Comparison of ENCODE assay signal across 20 cellular contexts in genomic region chr4:128341634-128342033, GRCh38.
"Had no signal": no experiment of that assay in that cellular context is flagged by ENCODE, and none has a peak within 500 bp of the region (broad histone marks: within the 10 kb centered on the region; RNA-seq: fewer than 3 reads in every experiment).

No MANE protein-coding gene starts in this region.

- H3K4me1 ChIP-seq: psoas muscle, right lobe of liver, spleen, transverse colon had no signal

- ATAC-seq: activated T-helper 17 cell treated with anti-CD3 and anti-CD28 coated beads, Interleukin-2, amount 50 U/mL, for 72 hours; esophagus mucosa; mucosa of descending colon; naive thymus-derived CD8-positive, alpha-beta T cell; psoas muscle; stimulated activated memory B cell treated with anti-CD40 and anti-IgM and Interleukin-4, amounts not matched to agents 10 μg/mL and 1 μg/mL and 100 μg/mL, for 72 hours had no signal

- H3K36me3 ChIP-seq: right lobe of liver, spleen, transverse colon had no signal

- H3K27ac ChIP-seq: psoas muscle, right lobe of liver, spleen, transverse colon had no signal

- H3K27me3 ChIP-seq: right lobe of liver, spleen, transverse colon had no signal

- H3K4me3 Mint-ChIP-seq: activated B cell treated with CpG ODN at 0.5 μM for 24 hours; activated CD4-positive, alpha-beta T cell treated with anti-CD3 and anti-CD28 coated beads, Interleukin-2, amount 10 ng/mL, durations not matched to agents 7 days and 5 days; activated naive CD4-positive, alpha-beta T cell treated with anti-CD3 and anti-CD28 coated beads for 36 hours; activated T-helper 17 cell treated with anti-CD3 and anti-CD28 coated beads, Interleukin-2, amount 50 U/mL, for 72 hours; central memory CD8-positive, alpha-beta T cell; dendritic cell treated with granulocyte-macrophage colony-stimulating factor and Interleukin-4, amounts not matched to agents 40 ng/mL and 50 ng/mL, for 4 days; immature natural killer cell; naive thymus-derived CD8-positive, alpha-beta T cell; stimulated activated memory B cell treated with anti-CD40 and anti-IgM and Interleukin-4, amounts not matched to agents 10 μg/mL and 1 μg/mL and 100 μg/mL, for 72 hours; T-helper 1 cell treated with Interleukin-12 subunit alpha and Interleukin-12 subunit beta and Interleukin-4 antibody, amounts not matched to agents 30 μg/mL and 1 μg/mL, for 36 hours had no signal

- H3K27ac Mint-ChIP-seq: activated B cell treated with CpG ODN at 0.5 μM for 24 hours; activated CD4-positive, alpha-beta T cell treated with anti-CD3 and anti-CD28 coated beads, Interleukin-2, amount 10 ng/mL, durations not matched to agents 7 days and 5 days; activated naive CD4-positive, alpha-beta T cell treated with anti-CD3 and anti-CD28 coated beads for 36 hours; activated T-helper 17 cell treated with anti-CD3 and anti-CD28 coated beads, Interleukin-2, amount 50 U/mL, for 72 hours; dendritic cell treated with granulocyte-macrophage colony-stimulating factor and Interleukin-4, amounts not matched to agents 40 ng/mL and 50 ng/mL, for 4 days; stimulated activated memory B cell treated with anti-CD40 and anti-IgM and Interleukin-4, amounts not matched to agents 10 μg/mL and 1 μg/mL and 100 μg/mL, for 72 hours; T-helper 1 cell treated with Interleukin-12 subunit alpha and Interleukin-12 subunit beta and Interleukin-4 antibody, amounts not matched to agents 30 μg/mL and 1 μg/mL, for 36 hours had no signal

- H3K36me3 Mint-ChIP-seq: immature natural killer cell; stimulated activated memory B cell treated with anti-CD40 and anti-IgM and Interleukin-4, amounts not matched to agents 10 μg/mL and 1 μg/mL and 100 μg/mL, for 72 hours had no signal

- H3K27me3 Mint-ChIP-seq: activated B cell treated with CpG ODN at 0.5 μM for 24 hours; activated CD4-positive, alpha-beta T cell treated with anti-CD3 and anti-CD28 coated beads, Interleukin-2, amount 10 ng/mL, durations not matched to agents 7 days and 5 days; activated T-helper 17 cell treated with anti-CD3 and anti-CD28 coated beads, Interleukin-2, amount 50 U/mL, for 72 hours; central memory CD8-positive, alpha-beta T cell; dendritic cell treated with granulocyte-macrophage colony-stimulating factor and Interleukin-4, amounts not matched to agents 40 ng/mL and 50 ng/mL, for 4 days; naive thymus-derived CD8-positive, alpha-beta T cell; stimulated activated memory B cell treated with anti-CD40 and anti-IgM and Interleukin-4, amounts not matched to agents 10 μg/mL and 1 μg/mL and 100 μg/mL, for 72 hours had no signal

- H3K4me3 ChIP-seq: lung, mucosa of descending colon, psoas muscle, right lobe of liver, spleen, transverse colon had no signal

- H3K9me3 ChIP-seq: mucosa of descending colon, psoas muscle, right lobe of liver, spleen, transverse colon had no signal

- H3K4me1 Mint-ChIP-seq: activated B cell treated with CpG ODN at 0.5 μM for 24 hours; activated CD4-positive, alpha-beta T cell treated with anti-CD3 and anti-CD28 coated beads, Interleukin-2, amount 10 ng/mL, durations not matched to agents 7 days and 5 days; activated T-helper 17 cell treated with anti-CD3 and anti-CD28 coated beads, Interleukin-2, amount 50 U/mL, for 72 hours; central memory CD8-positive, alpha-beta T cell; immature natural killer cell; naive thymus-derived CD8-positive, alpha-beta T cell; stimulated activated memory B cell treated with anti-CD40 and anti-IgM and Interleukin-4, amounts not matched to agents 10 μg/mL and 1 μg/mL and 100 μg/mL, for 72 hours had no signal

- H3K9me3 Mint-ChIP-seq: activated B cell treated with CpG ODN at 0.5 μM for 24 hours; activated naive CD4-positive, alpha-beta T cell treated with anti-CD3 and anti-CD28 coated beads for 36 hours; central memory CD8-positive, alpha-beta T cell; immature natural killer cell; stimulated activated memory B cell treated with anti-CD40 and anti-IgM and Interleukin-4, amounts not matched to agents 10 μg/mL and 1 μg/mL and 100 μg/mL, for 72 hours; T-helper 1 cell treated with Interleukin-12 subunit alpha and Interleukin-12 subunit beta and Interleukin-4 antibody, amounts not matched to agents 30 μg/mL and 1 μg/mL, for 36 hours had no signal

- DNase-seq: activated B cell treated with CpG ODN at 0.5 μM for 24 hours; activated CD4-positive, alpha-beta T cell treated with anti-CD3 and anti-CD28 coated beads, Interleukin-2, amount 10 ng/mL, durations not matched to agents 7 days and 5 days; activated CD8-positive, alpha-beta memory T cell treated with anti-CD3 and anti-CD28 coated beads for 24 hours; activated naive CD4-positive, alpha-beta T cell treated with anti-CD3 and anti-CD28 coated beads for 36 hours; immature natural killer cell; mucosa of descending colon; naive thymus-derived CD8-positive, alpha-beta T cell; nucleus accumbens; psoas muscle; right lobe of liver; spleen; stimulated activated CD4-positive, alpha-beta T cell treated with anti-CD3 and anti-CD28 coated beads, Interleukin-1b, Interleukin-23, amount 100 ng/mL, for 48 hours; transverse colon had no signal
